In genomic region chr20:32190608-32191415, GRCh38 we compare ENCODE assay signal across 8 cellular contexts. TPM values are rescaled to one million over a fixed set of nuclear protein-coding genes. Genes with fewer than 3 reads are reported as not detected.
DNase-seq lines count a peak whose midpoint lies in the region; ATAC-seq and TF ChIP-seq lines count a peak whose summit lies in the region.

No MANE protein-coding gene starts in this region.

- H3K18ac ChIP-seq in mesenchymal stem cell (ENCODE audit: low read depth in 1 of 2, low read length in 2 of 2), result peak overlapping the region; percentile 20 to 58

- no peak overlapping the region for H3K23ac ChIP-seq in mesenchymal stem cell (ENCODE audit: low read length in 2 of 2)

- no peak overlapping the region for H2AFZ ChIP-seq in mesenchymal stem cell (ENCODE audit: low read depth, low read length)

- H3K36me3 ChIP-seq in heart left ventricle (peaks cover 0 to 16% (median 10%) of the 10 kb centered on the region in 9 donors), mesenchymal stem cell (ENCODE audit: control insufficient read depth in 1 of 2, insufficient read depth in 2 of 2, low read depth in 1 of 2, low read length in 2 of 2) (peaks cover 15 to 36% of the 10 kb centered on the region in 2 experiments), upper lobe of right lung (peaks cover 14% of the 10 kb centered on the region)

- WGBS in heart left ventricle, 4 donors, result 41 to 57% (median 49%) methylated on average over 14 of the region's 14 CpGs
- WGBS in mesenchymal stem cell, result 36% methylated on average over 14 of the region's 14 CpGs

- H2BK5ac ChIP-seq in mesenchymal stem cell (ENCODE audit: low read depth, low read length, poor library complexity, severe bottlenecking), result no peak overlapping the region

- H2BK120ac ChIP-seq in mesenchymal stem cell (ENCODE audit: low read depth, low read length), result peak overlapping the region; percentile 68

- H3K14ac ChIP-seq in mesenchymal stem cell (ENCODE audit: low read length in 2 of 2), result peak overlapping the region in 1 of 2 experiments; percentile 20

- no peak overlapping the region for H2BK12ac ChIP-seq in mesenchymal stem cell (ENCODE audit: low read length in 2 of 2)

- H3K4me1 ChIP-seq in heart left ventricle (peaks cover 0 to 54% (median 30%) of the 10 kb centered on the region in 12 donors), mesenchymal stem cell (ENCODE audit: control insufficient read depth, insufficient read depth, low read depth, low read length) (peaks cover 22% of the 10 kb centered on the region), upper lobe of right lung (peaks cover 39% of the 10 kb centered on the region)

- peak overlapping the region; percentile 75 for H3K4me2 ChIP-seq in mesenchymal stem cell (ENCODE audit: low read length, poor library complexity, severe bottlenecking)

- no peak overlapping the region for H2AK5ac ChIP-seq in mesenchymal stem cell (ENCODE audit: low read length, severe bottlenecking)

- peak overlapping the region; percentile 61 to 86 (median 70) for H3K4me3 ChIP-seq in heart left ventricle
- H3K4me3 ChIP-seq in astrocyte of the cerebellum (ENCODE audit: low read depth, low read length), result peak overlapping the region; percentile 49
- H3K4me3 ChIP-seq in mesenchymal stem cell (ENCODE audit: insufficient read depth in 1 of 2, low read depth in 1 of 2, low read length in 2 of 2), result peak overlapping the region; percentile 60 to 75
- peak overlapping the region; percentile 57 for H3K4me3 ChIP-seq in upper lobe of right lung

- H4K91ac ChIP-seq in mesenchymal stem cell (ENCODE audit: low read length), result peak overlapping the region; percentile 76

- in situ Hi-C loops in astrocyte of the cerebellum (cut with HindIII; ENCODE audit: low sequenced_read_pairs), result no loop called here

- H3K9ac ChIP-seq in mesenchymal stem cell (ENCODE audit: low read length), result peak overlapping the region; percentile 94

- H2BK15ac ChIP-seq in mesenchymal stem cell (ENCODE audit: low read depth, poor library complexity, severe bottlenecking), result no peak overlapping the region

- TF ChIP-seq POLR2A in heart left ventricle (IDR thresholded peaks at IDR 0.05), result no peak

- H3K4ac ChIP-seq in mesenchymal stem cell (ENCODE audit: low read depth in 1 of 2, low read length in 2 of 2), result peak overlapping the region; percentile 76 to 85

- H3K9me3 ChIP-seq in heart left ventricle, result no peaks in the 10 kb centered on the region
- H3K9me3 ChIP-seq in mesenchymal stem cell (ENCODE audit: control insufficient read depth, low read length), result no peaks in the 10 kb centered on the region
- H3K9me3 ChIP-seq in upper lobe of right lung, result no peaks in the 10 kb centered on the region

- H3K27ac ChIP-seq in heart left ventricle, result peak overlapping the region in 11 of 12 donors; percentile 57 to 85 (median 79)
- H3K27ac ChIP-seq in mesenchymal stem cell (ENCODE audit: low read length, poor library complexity, severe bottlenecking), result no peak overlapping the region
- peak overlapping the region; percentile 84 for H3K27ac ChIP-seq in upper lobe of right lung

- no peak for ATAC-seq in heart left ventricle
- no peak for ATAC-seq in upper lobe of right lung
- no peak for ATAC-seq in GM21619 (IDR thresholded peaks at IDR 0.05; ENCODE audit: unreplicated experiment)
- no peak for ATAC-seq in GM19023 (IDR thresholded peaks at IDR 0.05; ENCODE audit: unreplicated experiment)

- TF ChIP-seq CTCF in heart left ventricle (IDR thresholded peaks at IDR 0.05) (no peak), astrocyte of the cerebellum (IDR thresholded peaks at IDR 0.05; ENCODE audit: low read depth, low read length, missing control alignments) (no peak), upper lobe of right lung (IDR thresholded peaks at IDR 0.05) (no peak)

- DNase-seq in heart left ventricle (no peak), cardiac septum (ENCODE audit: low spot score) (no peak), astrocyte of the cerebellum (ENCODE audit: low read depth) (no peak), mesenchymal stem cell (no peak), upper lobe of right lung (no peak), germinal center (ENCODE audit: low spot score) (no peak)

- peak overlapping the region; percentile 92 for H4K8ac ChIP-seq in mesenchymal stem cell (ENCODE audit: low read length)

- H3K79me1 ChIP-seq in mesenchymal stem cell (replicated peaks; ENCODE audit: low read length, poor library complexity, severe bottlenecking), result peaks cover 40% of the 10 kb centered on the region

- intact Hi-C loops in heart left ventricle (cut with DNase I) (no loop called here), cardiac septum (cut with DNase I) (no loop called here), upper lobe of right lung (cut with DNase I) (no loop called here)

- H3K27me3 ChIP-seq in heart left ventricle, result no peaks in the 10 kb centered on the region
- H3K27me3 ChIP-seq in mesenchymal stem cell (ENCODE audit: control insufficient read depth in 1 of 2, insufficient read depth in 1 of 2, low read length in 2 of 2), result no peaks in the 10 kb centered on the region
- H3K27me3 ChIP-seq in upper lobe of right lung, result no peaks in the 10 kb centered on the region

RNA-seq across cellular contexts. Expression of gene PLAGL2, which starts 16.7 kb away (rescaled TPM):
- total RNA-seq in heart left ventricle (1 to 10 TPM; 4.4 to 9.9 (median 7.8) TPM), cardiac septum (8.5 TPM), upper lobe of right lung (15.9 TPM)
- 1 to 10 TPM; 4.0 to 4.2 TPM for polyA plus RNA-seq in heart left ventricle
- 16.6 TPM for polyA plus RNA-seq in mesenchymal stem cell (2013, experiment 1 of 2)
- 16.8 TPM for polyA plus RNA-seq in mesenchymal stem cell (2013, experiment 2 of 2)

RNA-seq across cellular contexts. Expression of gene POFUT1, which starts 16.9 kb away (rescaled TPM):
- total RNA-seq in heart left ventricle (10 to 100 TPM; 26.0 to 48.5 (median 27.5) TPM), cardiac septum (22.6 TPM), upper lobe of right lung (31.5 TPM)
- polyA plus RNA-seq in heart left ventricle, result 10 to 100 TPM; 12.0 to 25.7 TPM
- 59.1 TPM for polyA plus RNA-seq in mesenchymal stem cell (2013, experiment 1 of 2)
- 60.0 TPM for polyA plus RNA-seq in mesenchymal stem cell (2013, experiment 2 of 2)
